In genomic region chr12:6872073-6873048, GRCh38 we compare ENCODE assay signal across 8 cellular contexts. TPM values are rescaled to one million over a fixed set of nuclear protein-coding genes. Genes with fewer than 3 reads are reported as not detected.
DNase-seq lines count a peak whose midpoint lies in the region; ATAC-seq lines count a peak whose summit lies in the region.

No MANE protein-coding gene starts in this region.

- peaks cover 45 to 48% of the 10 kb centered on the region in 2 donors for H3K4me1 Mint-ChIP-seq in effector memory CD8-positive, alpha-beta T cell (ENCODE audit: low read depth in 2 of 2)

- peak overlapping the region; percentile 82 for H3K4me3 ChIP-seq in mesendoderm (ENCODE audit: low read length)

- no peak overlapping the region for H4K5ac ChIP-seq in mesendoderm (ENCODE audit: low read length)

- peaks cover 1% of the 10 kb centered on the region for H3K4me1 ChIP-seq in mesendoderm (ENCODE audit: control insufficient read depth, low read depth, low read length)

- no CpG with 5 or more reads among the region's 40 CpGs for WGBS in mesendoderm (ENCODE audit: extremely low coverage, insufficient coverage, low lambda C conversion rate)

- H3K36me3 Mint-ChIP-seq in effector memory CD8-positive, alpha-beta T cell (ENCODE audit: insufficient read depth), result peaks cover 43% of the 10 kb centered on the region

- H3K27ac ChIP-seq in mesendoderm (ENCODE audit: low read depth, low read length), result peak overlapping the region; percentile 66

- H3K79me1 ChIP-seq in mesendoderm (ENCODE audit: low read length), result peaks cover 16% of the 10 kb centered on the region

- H3K9me3 Mint-ChIP-seq in effector memory CD8-positive, alpha-beta T cell, result no peaks in the 10 kb centered on the region

- H3K27me3 Mint-ChIP-seq in effector memory CD8-positive, alpha-beta T cell, result no peaks in the 10 kb centered on the region

- no peak overlapping the region for H2BK120ac ChIP-seq in mesendoderm (ENCODE audit: low read depth, low read length)

- H3K4me3 Mint-ChIP-seq in effector memory CD8-positive, alpha-beta T cell, result peak overlapping the region; percentile 94 to 95

- H2AK5ac ChIP-seq in mesendoderm (ENCODE audit: low read length), result no peak overlapping the region

- peak overlapping the region; percentile 69 for H2BK5ac ChIP-seq in mesendoderm (ENCODE audit: low read length)

- H4K8ac ChIP-seq in mesendoderm (ENCODE audit: low read depth, low read length), result no peak overlapping the region

- peak overlapping the region; percentile 98 for H3K9ac ChIP-seq in mesendoderm (ENCODE audit: low read length)

- ATAC-seq in HG02798 (IDR thresholded peaks at IDR 0.05; ENCODE audit: poor library complexity, unreplicated experiment) (peak; percentile 21), GM19455 (IDR thresholded peaks at IDR 0.05; ENCODE audit: unreplicated experiment) (no peak)
- peak; percentile 42 for ATAC-seq in effector memory CD8-positive, alpha-beta T cell (replicated peaks)

- H3K79me2 ChIP-seq in mesendoderm (ENCODE audit: control insufficient read depth, insufficient read depth, low read length), result peaks cover 19% of the 10 kb centered on the region

- peak overlapping the region; percentile 81 for H3K4me2 ChIP-seq in mesendoderm (ENCODE audit: low read length)

- H3K56ac ChIP-seq in mesendoderm (ENCODE audit: low read length), result peak overlapping the region; percentile 94

- H3K36me3 ChIP-seq in mesendoderm (ENCODE audit: control insufficient read depth, insufficient read depth, low read length), result peaks cover 6% of the 10 kb centered on the region

- H2BK15ac ChIP-seq in mesendoderm (replicated peaks; ENCODE audit: low read depth), result no peak overlapping the region

- H3K27ac Mint-ChIP-seq in effector memory CD8-positive, alpha-beta T cell, result peak overlapping the region; percentile 92 to 95

- DNase-seq in GM03348 (ENCODE audit: low spot score) (peak; percentile 90), NCI-H69 (lab: John Stamatoyannopoulos, UW) (peak; percentile 85), mesendoderm (peak; percentile 86)
- DNase-seq in activated CD8-positive, alpha-beta memory T cell treated with anti-CD3 and anti-CD28 coated beads for 24 hours, result peak; percentile 97
- peak; percentile 83 to 90 (median 88) for DNase-seq in effector memory CD8-positive, alpha-beta T cell
- DNase-seq in stimulated activated CD8-positive, alpha-beta memory T cell treated with anti-CD3 and anti-CD28 coated beads, Interleukin-12 subunit alpha, Interleukin-12 subunit beta, amount 100 ng/mL, for 4 hours (ENCODE audit: low read depth), result peak; percentile 74

- no peaks in the 10 kb centered on the region for H3K27me3 ChIP-seq in mesendoderm (ENCODE audit: insufficient read depth, low read length, poor library complexity)

- peak overlapping the region; percentile 70 for H3K18ac ChIP-seq in mesendoderm (ENCODE audit: low read length)

- peak overlapping the region; percentile 69 for H3K23ac ChIP-seq in mesendoderm (ENCODE audit: low read length)

- peak overlapping the region; percentile 75 for H3K4ac ChIP-seq in mesendoderm (ENCODE audit: low read depth, low read length)

RNA-seq across cellular contexts. Expression of gene SPSB2, which starts 0.7 kb away (rescaled TPM):
- polyA plus RNA-seq in mesendoderm (2013, experiment 1 of 2), result 6.0 TPM
- 5.3 TPM for polyA plus RNA-seq in mesendoderm (2013, experiment 2 of 2)

RNA-seq across cellular contexts. Expression of gene TPI1, which starts 5.0 kb away (rescaled TPM):
- polyA plus RNA-seq in mesendoderm (2013, experiment 1 of 2), result 727 TPM
- 759 TPM for polyA plus RNA-seq in mesendoderm (2013, experiment 2 of 2)

RNA-seq across cellular contexts. Expression of gene USP5, which starts 20.4 kb away (rescaled TPM):
- 86.8 TPM for polyA plus RNA-seq in mesendoderm (2013, experiment 1 of 2)
- polyA plus RNA-seq in mesendoderm (2013, experiment 2 of 2), result 87.0 TPM

RNA-seq across cellular contexts. Expression of gene CDCA3, which starts 21.3 kb away (rescaled TPM):
- 80.7 TPM for polyA plus RNA-seq in mesendoderm (2013, experiment 1 of 2)
- 79.7 TPM for polyA plus RNA-seq in mesendoderm (2013, experiment 2 of 2)

RNA-seq across cellular contexts. Expression of gene GNB3, which starts 31.6 kb away (rescaled TPM):
- 1.5 TPM for polyA plus RNA-seq in mesendoderm (2013, experiment 1 of 2)
- polyA plus RNA-seq in mesendoderm (2013, experiment 2 of 2), result 2.0 TPM
